ENCODE assay signal across 19 cellular contexts in the genomic region with DNA sequence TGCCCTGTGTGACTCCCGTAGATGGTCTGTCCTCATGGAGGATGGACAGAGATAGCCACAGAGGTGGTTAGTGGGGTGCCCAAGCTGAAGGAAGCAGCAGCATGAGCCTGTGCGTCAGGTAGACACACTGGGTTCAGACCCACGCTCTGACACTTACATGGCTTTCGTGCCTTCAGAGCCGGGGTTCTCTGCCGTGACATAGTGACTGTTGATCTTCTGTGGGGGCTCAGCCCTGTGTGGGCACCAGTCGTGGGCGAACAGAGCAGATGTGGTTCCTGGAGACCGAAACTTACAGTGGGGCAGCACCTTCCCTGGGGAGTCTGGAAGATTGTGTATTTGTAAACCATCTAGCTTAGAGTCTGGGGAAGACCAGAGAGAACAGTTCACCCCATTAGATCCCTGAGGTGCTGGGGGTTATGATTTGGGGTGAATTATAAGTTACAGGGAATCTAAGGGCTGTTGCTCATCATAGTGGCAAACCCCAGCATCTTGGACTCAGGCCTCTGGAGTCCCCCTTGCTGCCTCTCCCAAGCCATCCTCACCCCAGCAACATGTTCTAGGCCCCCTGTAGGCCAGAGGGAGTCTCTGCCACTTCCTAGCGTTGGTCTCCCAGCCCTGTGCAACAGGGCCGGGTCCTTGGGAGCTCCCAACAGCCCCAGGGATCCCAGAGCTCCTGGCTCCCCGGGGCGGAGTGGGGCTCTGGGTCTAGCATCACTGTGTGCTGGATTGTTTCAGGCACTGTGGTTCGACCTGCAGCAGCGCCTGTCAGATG. TPM values are rescaled to one million over a fixed set of nuclear protein-coding genes. Genes with fewer than 3 reads are reported as not detected.
DNase-seq lines count a peak whose midpoint lies in the region; ATAC-seq and TF ChIP-seq lines count a peak whose summit lies in the region.
"Had no signal": no experiment of that assay in that cellular context is flagged by ENCODE, and none has a peak within 500 bp of the region (broad histone marks: within the 10 kb centered on the region; RNA-seq: fewer than 3 reads in every experiment).

No MANE protein-coding gene starts in this region.

- H3K4me1 Mint-ChIP-seq in Caco-2 (ENCODE audit: low read depth, unreplicated experiment) = no peaks in the 10 kb centered on the region
- peaks cover 64% of the 10 kb centered on the region for H3K4me1 Mint-ChIP-seq in brain

- H3K4me2 ChIP-seq in HCT116 (ENCODE audit: low read length) = no peak overlapping the region
- H3K4me2 ChIP-seq in osteoblast (ENCODE audit: insufficient read depth, low read length) = no peak overlapping the region

- H3K4me3 ChIP-seq in Caco-2 (ENCODE audit: low read depth, low read length) = no peak overlapping the region
- H3K4me3 ChIP-seq in HCT116 (replicated peaks in 1 of 2; ENCODE audit: low read depth in 1 of 2, low read length in 2 of 2) = no peak overlapping the region
- H3K4me3 ChIP-seq in osteoblast (ENCODE audit: insufficient read depth, low read length) = no peak overlapping the region
- H3K4me3 ChIP-seq in transverse colon = no peak overlapping the region
- H3K4me3 ChIP-seq: ascending aorta, mucosa of descending colon, SJCRH30 had no signal

- 60 to 83% methylated on average over 1 to 15 of the region's 15 CpGs for WGBS in transverse colon (ENCODE audit: low coverage in 1 of 2), 2 donors

- TF ChIP-seq CTCF in Caco-2 (IDR thresholded peaks at IDR 0.05; ENCODE audit: insufficient read depth in 1 of 2, low read depth in 1 of 2, low read length in 1 of 2, severe bottlenecking in 1 of 2, unreplicated experiment in 1 of 2) (peak; percentile 22 to 27), HCT116 (IDR thresholded peaks at IDR 0.05 in 2 of 3, conservative IDR thresholded peaks at IDR 0.05 in 1 of 3; ENCODE audit: borderline replicate concordance in 1 of 3, insufficient read depth in 1 of 3, low read depth in 2 of 3, low read length in 2 of 3) (peak in 2 of 3 experiments; percentile 30 to 37; a peak in 4 of 6 replicates), brain (conservative IDR thresholded peaks at IDR 0.05) (no peak), osteoblast (IDR thresholded peaks at IDR 0.05; ENCODE audit: extremely low read depth, low read depth, low read length) (peak; percentile 21), transverse colon (IDR thresholded peaks at IDR 0.05) (no peak)

- in situ Hi-C loops in transverse colon (cut with MboI; ENCODE audit: low pct_ligation_motif_present in 1 of 4, low pct_unique_long_range_greater_than_20kb in 1 of 4, low sequenced_read_pairs in 3 of 4) = no loop called here

- H4K20me1 ChIP-seq in HCT116 (ENCODE audit: insufficient read depth) (no peaks in the 10 kb centered on the region), osteoblast (ENCODE audit: insufficient read depth, low read length) (no peaks in the 10 kb centered on the region)

- H3K36me3 Mint-ChIP-seq in Caco-2 (ENCODE audit: insufficient read depth, unreplicated experiment) = no peaks in the 10 kb centered on the region
- H3K36me3 Mint-ChIP-seq in brain = peaks cover 6% of the 10 kb centered on the region

- H3K9me3 ChIP-seq in Caco-2 (0 out of 2 replicates have a peak, but pooled peaks cover 4% of the 10 kb centered on the region), HCT116 (ENCODE audit: control insufficient read depth in 1 of 2, insufficient read depth in 1 of 2, low read depth in 1 of 2, low read length in 2 of 2) (no peaks in the 10 kb centered on the region), osteoblast (ENCODE audit: low read depth, low read length) (no peaks in the 10 kb centered on the region), transverse colon (no peaks in the 10 kb centered on the region)
- H3K9me3 ChIP-seq: ascending aorta, mucosa of descending colon, SJCRH30 had no signal

- RAD21 ChIA-PET in HCT116 (lab: Charles Lee; ENCODE audit: low non-redundant PET in 1 of 2, low total read pairs in 2 of 2, uncharacterized antibody in 2 of 2, unreplicated experiment in 2 of 2) = no interaction called here

- H3K36me3 ChIP-seq in Caco-2 (ENCODE audit: control insufficient read depth, insufficient read depth, low read length) (no peaks in the 10 kb centered on the region), HCT116 (ENCODE audit: control insufficient read depth in 1 of 2, insufficient read depth in 2 of 2, low read length in 2 of 2) (no peaks in the 10 kb centered on the region), osteoblast (ENCODE audit: insufficient read depth, low read length) (no peaks in the 10 kb centered on the region), transverse colon (no peaks in the 10 kb centered on the region)
- H3K36me3 ChIP-seq: ascending aorta, SJCRH30 had no signal

- H3K4me1 ChIP-seq in Caco-2 (no peaks in the 10 kb centered on the region), HCT116 (ENCODE audit: control insufficient read depth in 1 of 2, insufficient read depth in 2 of 2, low read length in 2 of 2) (peaks cover 0 to 8% of the 10 kb centered on the region in 2 experiments; a peak in 1 of 4 replicates), osteoblast (ENCODE audit: insufficient read depth, low read length) (peaks cover 12% of the 10 kb centered on the region), transverse colon (peaks cover 0 to 4% (median 0%) of the 10 kb centered on the region in 4 donors)
- H3K4me1 ChIP-seq: ascending aorta, foreskin keratinocyte, SJCRH30 had no signal

- POLR2A ChIA-PET in Caco-2 (lab: Charles Lee) = no interaction called here
- POLR2A ChIA-PET in HCT116 (lab: Charles Lee) = interaction anchor here (1.5 kb wide), 1 partner anchor 17 kb away, joined by 10 read pairs; no protein-coding TSS in a partner anchor

- H3K27ac Mint-ChIP-seq in Caco-2 (ENCODE audit: unreplicated experiment) (no peak overlapping the region), brain (peak overlapping the region in 3 of 5 experiments; percentile 88 to 97 (median 97))
- H3K27ac Mint-ChIP-seq: HFFc6; T-helper 2 cell treated with Interferon-gamma antibody and Interleukin-4, amounts not matched to agents 5 μg/mL and 100 μg/mL, for 36 hours had no signal

- TF ChIP-seq POLR2A in HCT116 (IDR thresholded peaks at IDR 0.05; ENCODE audit: borderline replicate concordance, extremely low read depth, insufficient read depth, insufficient read length) = no peak
- TF ChIP-seq POLR2A in transverse colon (IDR thresholded peaks at IDR 0.05) = no peak

- no peaks in the 10 kb centered on the region for H3K9me2 ChIP-seq in HCT116 (ENCODE audit: insufficient read depth)

- no peaks in the 10 kb centered on the region for H3K27me3 ChIP-seq in Caco-2 (replicated peaks; ENCODE audit: control insufficient read depth, insufficient read depth, low read length)
- no peaks in the 10 kb centered on the region for H3K27me3 ChIP-seq in HCT116 (ENCODE audit: insufficient read depth, low read length)
- no peaks in the 10 kb centered on the region for H3K27me3 ChIP-seq in osteoblast (ENCODE audit: insufficient read depth, low read length)
- peaks cover 23% of the 10 kb centered on the region for H3K27me3 ChIP-seq in transverse colon
- H3K27me3 ChIP-seq: ascending aorta, SJCRH30 had no signal

- ATAC-seq in HCT116 = peak; percentile 46; the same call in 1 of the 2 replicates
- no peak for ATAC-seq in HG03097 (IDR thresholded peaks at IDR 0.05; ENCODE audit: low FRiP score, unreplicated experiment)

- H3K27ac ChIP-seq in HCT116 (ENCODE audit: low read depth, low read length) (no peak overlapping the region), osteoblast (ENCODE audit: low read depth, low read length) (no peak overlapping the region), transverse colon (no peak overlapping the region)
- H3K27ac ChIP-seq: ascending aorta, foreskin keratinocyte, SJCRH30 had no signal

- CTCF ChIA-PET in Caco-2 (lab: Charles Lee) (interaction anchor here (0.6 to 1.3 kb wide), 2 partner anchors 9 to 48 kb away, joined by 3 to 4 read pairs; no protein-coding TSS in a partner anchor), HCT116 (lab: Charles Lee) (interaction anchor here (0.6 to 2.0 kb wide), 3 partner anchors 16 to 43 kb away, joined by 3 to 8 read pairs (median 6); no protein-coding TSS in a partner anchor)

- TF ChIP-seq EP300 in transverse colon (IDR thresholded peaks at IDR 0.05; ENCODE audit: low read depth) = no peak

- H3K79me2 ChIP-seq in HCT116 (ENCODE audit: insufficient read depth, low read length) = no peaks in the 10 kb centered on the region
- H3K79me2 ChIP-seq in osteoblast (ENCODE audit: insufficient read depth, low read length) = no peaks in the 10 kb centered on the region

- H3K9me3 Mint-ChIP-seq in Caco-2 (ENCODE audit: unreplicated experiment) = no peaks in the 10 kb centered on the region
- no peaks in the 10 kb centered on the region for H3K9me3 Mint-ChIP-seq in brain
- H3K9me3 Mint-ChIP-seq: HFFc6 had no signal

- H3K4me3 Mint-ChIP-seq in Caco-2 (ENCODE audit: unreplicated experiment) (no peak overlapping the region), brain (no peak overlapping the region)
- H3K4me3 Mint-ChIP-seq: HFFc6; T-helper 2 cell treated with Interferon-gamma antibody and Interleukin-4, amounts not matched to agents 5 μg/mL and 100 μg/mL, for 36 hours had no signal

- H3K9ac ChIP-seq in HCT116 (ENCODE audit: low read length) = no peak overlapping the region

- H2AFZ ChIP-seq in HCT116 (ENCODE audit: low read depth, low read length, poor library complexity, severe bottlenecking) = no peak overlapping the region
- no peak overlapping the region for H2AFZ ChIP-seq in osteoblast (ENCODE audit: low read length)

- intact Hi-C loops in Caco-2 (cut with micrococcal nuclease; ENCODE audit: unreplicated experiment) (no loop called here), HCT116 (cut with micrococcal nuclease) (no loop called here), transverse colon (cut with DNase I; ENCODE audit: low total_unique reads) (no loop called here)

- H3K27me3 Mint-ChIP-seq in Caco-2 (ENCODE audit: insufficient read depth, unreplicated experiment) = no peaks in the 10 kb centered on the region
- peaks cover 3% of the 10 kb centered on the region for H3K27me3 Mint-ChIP-seq in brain

- TF ChIP-seq RAD21 in HCT116 (IDR thresholded peaks at IDR 0.05; ENCODE audit: low read depth) = no peak

- no TSS peak for BruUV-seq in Caco-2 (replicated peaks; lab: Mats Ljungman, UMichigan)
- no TSS peak for BruUV-seq in HCT116 (replicated peaks; lab: Mats Ljungman, UMichigan)

- DNase-seq in Caco-2 (no peak), HCT116 (ENCODE audit: low read depth, low spot score) (no peak), osteoblast (ENCODE audit: insufficient read length, low spot score, missing footprints) (no peak), transverse colon (no peak), anterior cingulate cortex (lab: John Stamatoyannopoulos, UW) (no peak)
- DNase-seq: activated naive CD4-positive, alpha-beta T cell treated with Interleukin-2 at 50 U/mL for 16 hours; AML-193; foreskin keratinocyte; HFFc6; MV-4-11; NCI-H524 had no signal

RNA-seq across cellular contexts. Expression of gene NECAB2, which starts 28.6 kb away (rescaled TPM):
- total RNA-seq in Caco-2 (2022) = 0.68 and 0.79 TPM in 2 replicates
- total RNA-seq in HCT116 (2021; ENCODE audit: unreplicated experiment) = 0.61 TPM
- 0.80 and 1.0 TPM in 2 replicates for polyA plus RNA-seq in HCT116 (2012)
- polyA plus RNA-seq in brain (ENCODE audit: insufficient read depth, low read depth, low replicate concordance) = 35.7 TPM
- total RNA-seq in osteoblast = 0.29 and 0.72 TPM in 2 replicates
- total RNA-seq in transverse colon = under 1 TPM in 1 of 4 donors, not detected in 3; 0.41 TPM
- total RNA-seq: ascending aorta, foreskin keratinocyte, osteocyte had no signal
- polyA plus RNA-seq: foreskin keratinocyte had no signal

RNA-seq across cellular contexts. Expression of gene OSGIN1, which starts 43.6 kb away (rescaled TPM):
- total RNA-seq in Caco-2 (2022) = 18.6 and 21.8 TPM in 2 replicates
- 19.8 TPM for total RNA-seq in HCT116 (2021; ENCODE audit: unreplicated experiment)
- polyA plus RNA-seq in HCT116 (2012) = 21.7 and 26.8 TPM in 2 replicates
- polyA plus RNA-seq in brain (ENCODE audit: insufficient read depth, low read depth, low replicate concordance) = 2.9 TPM
- 3.6 and 5.0 TPM in 2 replicates for total RNA-seq in osteoblast
- 10 to 100 TPM; 10.7 to 26.2 (median 16.7) TPM for total RNA-seq in transverse colon

RNA-seq across cellular contexts. Expression of gene SLC38A8, which starts 45.9 kb away (rescaled TPM):
- 0.79 and 2.1 TPM in 2 replicates for total RNA-seq in Caco-2 (2022)
- not detected for total RNA-seq in HCT116 (2021; ENCODE audit: unreplicated experiment)
- polyA plus RNA-seq in HCT116 (2012) = 0.32 TPM in 1 of 2 replicates, not detected in the other
- 4.1 TPM for polyA plus RNA-seq in brain (ENCODE audit: insufficient read depth, low read depth, low replicate concordance)
- not detected in 2 replicates for total RNA-seq in osteoblast
- not detected for total RNA-seq in transverse colon
- total RNA-seq: ascending aorta, foreskin keratinocyte, HFFc6, left colon, mucosa of descending colon, osteocyte, SJCRH30 had no signal
- polyA plus RNA-seq: foreskin keratinocyte had no signal

Comparison
In these comparisons a context has a peak if more than half of its experiments do, and no peak if none do; other contexts are left out.
1. CTCF ChIP-seq: peak in Caco-2 (2 of 2), HCT116 (2 of 3) and osteoblast (single experiment); none in brain (0 of 2) and transverse colon (0 of 5).